ENCODE assay signal across 1 cellular context in genomic region chr9:7342229-7342628, GRCh38.
TF ChIP-seq lines count a peak whose summit lies in the region.

No MANE protein-coding gene starts in this region.

TF ChIP-seq in GM12878, 131 proteins besides CTCF, POLR2A, EP300 and RAD21 (continued from another document):
- TF ChIP-seq MTA3 (IDR thresholded peaks at IDR 0.05; ENCODE audit: borderline replicate concordance, low read length): no peak
